8 cellular contexts compared by ENCODE assay signal in the genomic region with DNA sequence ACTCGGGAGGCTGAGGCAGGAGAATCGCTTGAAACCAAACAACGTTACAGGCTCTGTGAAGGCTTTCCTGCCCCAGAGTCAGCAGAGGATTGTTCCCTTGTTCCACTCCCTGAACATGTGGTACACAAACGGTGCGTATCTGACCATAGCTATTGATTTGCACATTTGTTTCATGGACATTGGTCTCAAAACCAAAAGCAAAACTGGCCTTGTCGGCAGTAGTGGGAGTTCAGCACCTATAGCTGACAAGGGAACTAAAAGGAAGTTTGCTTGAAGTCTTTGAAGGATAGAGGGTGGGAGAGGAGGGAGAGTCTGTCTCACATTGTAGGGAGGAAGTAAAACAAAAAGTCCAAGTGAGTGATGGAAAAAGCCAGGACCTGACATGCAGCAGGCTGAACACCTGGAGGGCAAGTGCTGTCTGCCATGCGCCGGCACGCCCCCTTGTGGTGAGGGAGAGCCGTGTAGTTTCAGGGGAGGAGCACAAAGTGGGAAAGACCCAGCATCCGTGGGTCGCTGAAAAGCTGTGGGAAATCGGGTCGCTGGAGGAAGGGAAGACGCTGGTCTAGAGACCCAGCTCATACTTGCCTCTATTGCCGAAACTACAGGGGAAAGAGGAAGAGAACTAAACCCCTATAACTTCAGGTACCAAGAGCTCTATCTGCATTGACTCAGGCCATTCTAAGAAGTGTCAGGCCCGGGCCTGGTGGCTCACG. TPM values are rescaled to one million over a fixed set of nuclear protein-coding genes. Genes with fewer than 3 reads are reported as not detected.
DNase-seq lines count a peak whose midpoint lies in the region; ATAC-seq and TF ChIP-seq lines count a peak whose summit lies in the region.

No MANE protein-coding gene starts in this region.

- no peak overlapping the region for H2AFZ ChIP-seq in osteoblast (ENCODE audit: low read length)

- H3K79me2 ChIP-seq in osteoblast (ENCODE audit: insufficient read depth, low read length) = no peaks in the 10 kb centered on the region

- peaks cover 16% of the 10 kb centered on the region for H4K20me1 ChIP-seq in osteoblast (ENCODE audit: insufficient read depth, low read length)

- intact Hi-C loops in activated T-helper 2 cell treated with anti-CD3 and anti-CD28 coated beads, Interferon-gamma antibody, Interleukin-2, Interleukin-4, amounts not matched to agents 10 μg/mL and 5 μg/mL and 100 μg/mL, durations not matched to agents 14 hours and 24 hours and 36 hours (cut with micrococcal nuclease) = loop anchor here (1.0 to 5.0 kb wide), 3 partner anchors 102 to 169 kb away; no protein-coding TSS in a partner anchor
- intact Hi-C loops in thyroid gland (cut with DNase I) = loop anchor here (5.0 kb wide), 1 partner anchor 104 kb away; no protein-coding TSS in a partner anchor

- 45 to 46% methylated on average over 18 of the region's 18 CpGs for WGBS in thyroid gland, 2 donors

- H3K4me1 Mint-ChIP-seq in IgD-negative memory B cell = peaks cover 5 to 7% (median 7%) of the 10 kb centered on the region in 3 donors
- H3K4me1 Mint-ChIP-seq in activated T-helper 2 cell treated with anti-CD3 and anti-CD28 coated beads, Interferon-gamma antibody, Interleukin-2, Interleukin-4, amounts not matched to agents 10 μg/mL and 5 μg/mL and 100 μg/mL, durations not matched to agents 14 hours and 24 hours and 36 hours (ENCODE audit: low read depth) = peaks cover 6% of the 10 kb centered on the region

- H3K27me3 Mint-ChIP-seq in IgD-negative memory B cell = no peaks in the 10 kb centered on the region
- no peaks in the 10 kb centered on the region for H3K27me3 Mint-ChIP-seq in activated T-helper 2 cell treated with anti-CD3 and anti-CD28 coated beads, Interferon-gamma antibody, Interleukin-2, Interleukin-4, amounts not matched to agents 10 μg/mL and 5 μg/mL and 100 μg/mL, durations not matched to agents 14 hours and 24 hours and 36 hours (ENCODE audit: low read depth)

- peak overlapping the region; percentile 6 to 82 (median 64) for H3K4me3 Mint-ChIP-seq in IgD-negative memory B cell
- H3K4me3 Mint-ChIP-seq in activated T-helper 2 cell treated with anti-CD3 and anti-CD28 coated beads, Interferon-gamma antibody, Interleukin-2, Interleukin-4, amounts not matched to agents 10 μg/mL and 5 μg/mL and 100 μg/mL, durations not matched to agents 14 hours and 24 hours and 36 hours (ENCODE audit: low read depth) = no peak overlapping the region

- peak; percentile 86 for DNase-seq in Daoy (ENCODE audit: low read depth)
- DNase-seq in RKO (ENCODE audit: low spot score) = peak; percentile 66
- peak; percentile 65 for DNase-seq in activated T-helper 2 cell treated with anti-CD3 and anti-CD28 coated beads, Interferon-gamma antibody, Interleukin-2, Interleukin-4, amounts not matched to agents 10 μg/mL and 5 μg/mL and 100 μg/mL, durations not matched to agents 14 hours and 24 hours and 36 hours (ENCODE audit: low spot score)
- DNase-seq in fibroblast of villous mesenchyme (ENCODE audit: low read depth) = peak; percentile 74
- peak; percentile 65 for DNase-seq in osteoblast (ENCODE audit: insufficient read length, low spot score, missing footprints)
- DNase-seq in thyroid gland = peak; percentile 75 to 86

- H3K27ac Mint-ChIP-seq in IgD-negative memory B cell = peak overlapping the region in 2 of 3 donors; percentile 4 to 33
- no peak overlapping the region for H3K27ac Mint-ChIP-seq in activated T-helper 2 cell treated with anti-CD3 and anti-CD28 coated beads, Interferon-gamma antibody, Interleukin-2, Interleukin-4, amounts not matched to agents 10 μg/mL and 5 μg/mL and 100 μg/mL, durations not matched to agents 14 hours and 24 hours and 36 hours

- H3K36me3 ChIP-seq in osteoblast (ENCODE audit: insufficient read depth, low read length) (peaks cover 23% of the 10 kb centered on the region), thyroid gland (no peaks in the 10 kb centered on the region)

- H3K27ac ChIP-seq in osteoblast (ENCODE audit: low read depth, low read length) = no peak overlapping the region
- H3K27ac ChIP-seq in thyroid gland = no peak overlapping the region

- H3K27me3 ChIP-seq in osteoblast (ENCODE audit: insufficient read depth, low read length) (no peaks in the 10 kb centered on the region), thyroid gland (no peaks in the 10 kb centered on the region)

- H3K4me3 ChIP-seq in fibroblast of villous mesenchyme (ENCODE audit: low read depth, low read length) (no peak overlapping the region), osteoblast (ENCODE audit: insufficient read depth, low read length) (no peak overlapping the region), thyroid gland (replicated peaks in 1 of 3) (no peak overlapping the region)

- TF ChIP-seq CTCF in fibroblast of villous mesenchyme (IDR thresholded peaks at IDR 0.05; ENCODE audit: insufficient read depth, low read depth, low read length) (peak; percentile 94), osteoblast (IDR thresholded peaks at IDR 0.05; ENCODE audit: extremely low read depth, low read depth, low read length) (peak; percentile 84), thyroid gland (IDR thresholded peaks at IDR 0.05) (peak; percentile 68 to 85 (median 79))

- no peak for TF ChIP-seq POLR2A in thyroid gland (IDR thresholded peaks at IDR 0.05)

- no peaks in the 10 kb centered on the region for H3K9me3 ChIP-seq in osteoblast (ENCODE audit: low read depth, low read length)
- no peaks in the 10 kb centered on the region for H3K9me3 ChIP-seq in thyroid gland

- peak; percentile 89 for ATAC-seq in GM21717 (IDR thresholded peaks at IDR 0.05; ENCODE audit: unreplicated experiment)

- H3K4me2 ChIP-seq in osteoblast (ENCODE audit: insufficient read depth, low read length) = no peak overlapping the region

- H3K36me3 Mint-ChIP-seq in IgD-negative memory B cell = peaks cover 1% of the 10 kb centered on the region
- peaks cover 6% of the 10 kb centered on the region for H3K36me3 Mint-ChIP-seq in activated T-helper 2 cell treated with anti-CD3 and anti-CD28 coated beads, Interferon-gamma antibody, Interleukin-2, Interleukin-4, amounts not matched to agents 10 μg/mL and 5 μg/mL and 100 μg/mL, durations not matched to agents 14 hours and 24 hours and 36 hours (ENCODE audit: low read depth)

- no peaks in the 10 kb centered on the region for H3K9me3 Mint-ChIP-seq in IgD-negative memory B cell
- no peaks in the 10 kb centered on the region for H3K9me3 Mint-ChIP-seq in activated T-helper 2 cell treated with anti-CD3 and anti-CD28 coated beads, Interferon-gamma antibody, Interleukin-2, Interleukin-4, amounts not matched to agents 10 μg/mL and 5 μg/mL and 100 μg/mL, durations not matched to agents 14 hours and 24 hours and 36 hours

- peaks cover 11% of the 10 kb centered on the region for H3K4me1 ChIP-seq in osteoblast (ENCODE audit: insufficient read depth, low read length)
- H3K4me1 ChIP-seq in thyroid gland = peaks cover 0 to 12% of the 10 kb centered on the region in 2 donors

RNA-seq across cellular contexts. Expression of gene RAD23B, which starts 58.0 kb away (rescaled TPM):
- 140 and 159 TPM in 2 replicates for total RNA-seq in Daoy (2014; rRNA removed; shearing (Covaris generic))
- polyA plus RNA-seq in IgD-negative memory B cell = 17.6 TPM
- total RNA-seq in activated T-helper 2 cell treated with anti-CD3 and anti-CD28 coated beads, Interferon-gamma antibody, Interleukin-2, Interleukin-4, amounts not matched to agents 10 μg/mL and 5 μg/mL and 100 μg/mL, durations not matched to agents 14 hours and 24 hours and 36 hours = 142 and 145 TPM in 2 replicates
- 184 and 375 TPM in 2 replicates for total RNA-seq in fibroblast of villous mesenchyme
- 148 and 157 TPM in 2 replicates for total RNA-seq in osteoblast
- 10 to 100 TPM; 68.6 to 85.7 (median 81.0) TPM for total RNA-seq in thyroid gland
